In the genomic region with DNA sequence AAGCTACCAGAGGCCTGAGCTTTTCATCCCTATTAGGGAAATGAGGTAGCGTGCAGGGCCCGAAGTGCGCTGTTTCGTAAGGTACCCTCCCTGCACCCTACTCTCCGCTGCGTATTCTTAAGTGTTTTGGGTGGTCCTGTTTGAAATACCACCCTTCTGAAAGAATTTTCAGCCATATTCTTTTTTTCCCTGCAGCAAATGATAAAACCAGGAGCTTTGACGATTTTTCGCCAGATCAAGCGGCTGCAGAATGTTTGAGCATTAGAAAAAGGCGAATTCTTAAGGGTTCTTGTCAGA, we compare ENCODE assay signal across 8 cellular contexts. TPM values are rescaled to one million over a fixed set of nuclear protein-coding genes. Genes with fewer than 3 reads are reported as not detected.
DNase-seq lines count a peak whose midpoint lies in the region; ATAC-seq and TF ChIP-seq lines count a peak whose summit lies in the region.

No MANE protein-coding gene starts in this region.

- H3K27me3 ChIP-seq in NT2/D1 (ENCODE audit: insufficient read depth, insufficient read length) (no peaks in the 10 kb centered on the region), lower lobe of right lung (ENCODE audit: low read depth) (no peaks in the 10 kb centered on the region), upper lobe of right lung (no peaks in the 10 kb centered on the region)

- H3K9me3 ChIP-seq in NT2/D1 (ENCODE audit: insufficient read depth, low read length) (no peaks in the 10 kb centered on the region), lower lobe of right lung (no peaks in the 10 kb centered on the region), upper lobe of right lung (no peaks in the 10 kb centered on the region)

- peaks cover 55% of the 10 kb centered on the region for H3K4me1 Mint-ChIP-seq in central memory CD8-positive, alpha-beta T cell

- H3K4me3 Mint-ChIP-seq in central memory CD8-positive, alpha-beta T cell = peak overlapping the region; percentile 92

- H3K9ac ChIP-seq in NT2/D1 (ENCODE audit: insufficient read length, low read depth) = peak overlapping the region; percentile 94

- no peak for ATAC-seq in central memory CD8-positive, alpha-beta T cell (replicated peaks; ENCODE audit: extremely low read depth, poor library complexity, severe bottlenecking)
- peak; percentile 27 to 36 for ATAC-seq in lower lobe of right lung
- ATAC-seq in upper lobe of right lung = peak; percentile 37
- no peak for ATAC-seq in GM21619 (IDR thresholded peaks at IDR 0.05; ENCODE audit: unreplicated experiment)

- H3K27me3 Mint-ChIP-seq in central memory CD8-positive, alpha-beta T cell = no peaks in the 10 kb centered on the region

- H3K27ac Mint-ChIP-seq in central memory CD8-positive, alpha-beta T cell (ENCODE audit: low read depth) = peak overlapping the region; percentile 93

- peaks cover 19% of the 10 kb centered on the region for H3K36me3 Mint-ChIP-seq in central memory CD8-positive, alpha-beta T cell (ENCODE audit: insufficient read depth)

- intact Hi-C loops in lower lobe of right lung (cut with DNase I) = no loop called here
- intact Hi-C loops in upper lobe of right lung (cut with DNase I) = no loop called here

- H3K27ac ChIP-seq in lower lobe of right lung (peak overlapping the region; percentile 97), upper lobe of right lung (peak overlapping the region; percentile 97)

- TF ChIP-seq CTCF in lower lobe of right lung (IDR thresholded peaks at IDR 0.05) = no peak
- no peak for TF ChIP-seq CTCF in upper lobe of right lung (IDR thresholded peaks at IDR 0.05)

- H3K36me3 ChIP-seq in NT2/D1 (ENCODE audit: insufficient read depth, insufficient read length, low read length) (no peaks in the 10 kb centered on the region), lower lobe of right lung (no peaks in the 10 kb centered on the region), upper lobe of right lung (no peaks in the 10 kb centered on the region)

- H3K4me1 ChIP-seq in NT2/D1 (ENCODE audit: insufficient read depth, insufficient read length) (no peaks in the 10 kb centered on the region), lower lobe of right lung (peaks cover 64% of the 10 kb centered on the region), upper lobe of right lung (peaks cover 41% of the 10 kb centered on the region)

- H3K9me3 Mint-ChIP-seq in central memory CD8-positive, alpha-beta T cell = no peaks in the 10 kb centered on the region

- DNase-seq in NT2/D1 (ENCODE audit: low read depth, low spot score) = peak; percentile 28
- no peak for DNase-seq in central memory CD8-positive, alpha-beta T cell (ENCODE audit: low spot score in 2 of 2)
- peak; percentile 65 for DNase-seq in lower lobe of right lung
- DNase-seq in upper lobe of right lung = no peak
- DNase-seq in iPS-NIHi7 (ENCODE audit: extremely low spot score) = no peak
- no peak for DNase-seq in NCI-H187 (lab: John Stamatoyannopoulos, UW)

- H3K4me3 ChIP-seq in GM08714 (ENCODE audit: low read length) = peak overlapping the region; percentile 93
- peak overlapping the region; percentile 93 for H3K4me3 ChIP-seq in NT2/D1 (ENCODE audit: insufficient read length, low read depth)
- peak overlapping the region; percentile 98 for H3K4me3 ChIP-seq in lower lobe of right lung
- peak overlapping the region; percentile 83 for H3K4me3 ChIP-seq in upper lobe of right lung

RNA-seq across cellular contexts. Expression of a gene that starts 1.2 kb away (rescaled TPM):
- total RNA-seq in lower lobe of right lung = 26.8 TPM
- total RNA-seq in upper lobe of right lung = 27.7 TPM

Comparison
In these comparisons a context has a peak if more than half of its experiments do, and no peak if none do; other contexts are left out.
1. DNase-seq: peak in NT2/D1 (single experiment) and lower lobe of right lung (single experiment); none in central memory CD8-positive, alpha-beta T cell (0 of 2), upper lobe of right lung (single experiment), iPS-NIHi7 (single experiment) and NCI-H187 (0 of 2).
2. ATAC-seq: peak in lower lobe of right lung (2 of 2) and upper lobe of right lung (single experiment); none in central memory CD8-positive, alpha-beta T cell (single experiment) and GM21619 (single experiment).
3. Peak in every context shown above with its lines, with median percentiles within 50 percentile points of each other: H3K4me3 ChIP-seq.